ENCODE assay signal across 15 cellular contexts in genomic region chr21:42148097-42148496, GRCh38.
"Had no signal": no experiment of that assay in that cellular context is flagged by ENCODE, and none has a peak within 500 bp of the region (broad histone marks: within the 10 kb centered on the region; RNA-seq: fewer than 3 reads in every experiment).

No MANE protein-coding gene starts in this region.

- H3K4me3 ChIP-seq: colonic mucosa, esophagus squamous epithelium, left lung, pancreas, thyroid gland had no signal

- H3K27me3 ChIP-seq: colonic mucosa, left lung, pancreas, thyroid gland had no signal

- DNase-seq: activated CD4-positive, alpha-beta T cell treated with anti-CD3 and anti-CD28 coated beads, Interleukin-2, amount 10 ng/mL, durations not matched to agents 7 days and 5 days; activated CD4-positive, CD25-positive, alpha-beta regulatory T cell; activated T-cell treated with anti-CD3 and anti-CD28 coated beads for 4 hours; central memory CD4-positive, alpha-beta T cell; colonic mucosa; esophagus squamous epithelium; hypothalamus; mammary epithelial cell; naive B cell; stimulated activated CD4-positive, alpha-beta T cell treated with anti-CD3 and anti-CD28 coated beads, Interleukin-1b, Interleukin-23, amount 100 ng/mL, for 48 hours; T-helper 17 cell; thyroid gland had no signal

- H3K27ac ChIP-seq: colonic mucosa, esophagus squamous epithelium, left lung, pancreas, thyroid gland had no signal

- H3K9me3 ChIP-seq: colonic mucosa, esophagus squamous epithelium, left lung, pancreas, thyroid gland had no signal

- ATAC-seq: left lung; pancreas; stimulated activated effector memory CD8-positive, alpha-beta T cell treated with anti-CD3 and anti-CD28 coated beads, Interleukin-12 subunit alpha, Interleukin-12 subunit beta, amount 100 ng/mL, for 72 hours; T-helper 17 cell had no signal

- H3K36me3 ChIP-seq: colonic mucosa, esophagus squamous epithelium, left lung, pancreas, thyroid gland had no signal
